Comparison of ENCODE assay signal across 8 cellular contexts in the genomic region with DNA sequence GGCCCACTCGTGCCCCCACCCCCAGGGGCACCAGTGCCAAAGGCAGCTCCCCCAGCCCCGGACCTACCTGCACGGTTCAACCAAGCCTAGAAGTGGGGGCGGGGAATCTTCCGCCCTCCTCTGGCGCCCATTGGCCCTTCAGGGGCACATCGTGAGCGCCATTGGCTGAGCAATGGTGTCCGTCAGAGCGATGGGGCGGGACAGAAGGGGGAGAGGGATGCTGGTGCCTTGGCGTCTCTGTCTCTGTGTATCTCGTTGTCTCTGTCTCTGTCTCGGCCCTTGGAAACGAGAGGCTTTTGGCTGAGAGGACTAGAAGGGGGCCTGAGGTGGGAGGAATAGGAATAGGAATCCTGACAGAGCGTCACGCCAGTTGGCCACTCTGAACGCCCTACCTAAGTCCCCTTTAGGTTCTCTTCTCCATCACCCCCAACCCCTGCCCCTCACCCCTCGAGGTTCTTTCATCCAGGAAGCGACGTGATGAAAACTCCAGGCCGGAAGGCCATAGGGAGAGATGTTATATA. TPM values are rescaled to one million over a fixed set of nuclear protein-coding genes. Genes with fewer than 3 reads are reported as not detected.
A peak's percentile ranks its signal among the peaks of the same experiment; 100 is the strongest.
DNase-seq lines count a peak whose midpoint lies in the region; ATAC-seq lines count a peak whose summit lies in the region.
"Not testable (repeated sequence)": the region's sequence is repeated elsewhere in the genome, so short reads cannot be mapped to it uniquely, and the experiment has no call there.

No MANE protein-coding gene starts in this region.

- not testable (repeated sequence) for H2BK5ac ChIP-seq in mesendoderm (ENCODE audit: low read length)

- not testable (repeated sequence) for H3K27me3 ChIP-seq in endocrine pancreas (ENCODE audit: control insufficient read depth, insufficient read depth, low read length); mesendoderm (ENCODE audit: insufficient read depth, low read length, poor library complexity)

- not testable (repeated sequence) for H3K23ac ChIP-seq in mesendoderm (ENCODE audit: low read length)

- H3K56ac ChIP-seq in mesendoderm (ENCODE audit: low read length): peak overlapping the region; percentile 81

- not testable (repeated sequence) for H3K27ac ChIP-seq in mesendoderm (ENCODE audit: low read depth, low read length)

- H2BK120ac ChIP-seq in mesendoderm (ENCODE audit: low read depth, low read length): not testable (repeated sequence)

- H3K18ac ChIP-seq in mesendoderm (ENCODE audit: low read length): peak overlapping the region; percentile 93

- H3K4ac ChIP-seq in mesendoderm (ENCODE audit: low read depth, low read length): peak overlapping the region; percentile 91

- WGBS in mesendoderm (ENCODE audit: extremely low coverage, insufficient coverage, low lambda C conversion rate): no CpG with 5 or more reads among the region's 22 CpGs

- peak; percentile 42 for DNase-seq in COLO829 (ENCODE audit: low spot score)
- peak; percentile 98 for DNase-seq in HT-29 (ENCODE audit: low spot score)
- peak; percentile 75 for DNase-seq in NK-92 treated with Interleukin-12 subunit alpha and Interleukin-12 subunit beta, amount 100 ng/mL, for 24 hours (lab: John Stamatoyannopoulos, UW)
- peak; percentile 77 to 83 (median 79) for DNase-seq in activated CD8-positive, alpha-beta memory T cell treated with anti-CD3 and anti-CD28 coated beads for 48 hours (ENCODE audit: low read depth in 2 of 3, low spot score in 2 of 3)
- peak; percentile 99 for DNase-seq in mesendoderm
- DNase-seq in stimulated activated CD8-positive, alpha-beta memory T cell treated with anti-CD3 and anti-CD28 coated beads, Interleukin-12 subunit alpha, Interleukin-12 subunit beta, amount 100 ng/mL, for 24 hours (ENCODE audit: extremely low read depth): peak; percentile 81

- H3K9me3 ChIP-seq in endocrine pancreas (ENCODE audit: control insufficient read depth, low read length): not testable (repeated sequence)

- not testable (repeated sequence) for H3K79me2 ChIP-seq in mesendoderm (ENCODE audit: control insufficient read depth, insufficient read depth, low read length)

- not testable (repeated sequence) for H3K79me1 ChIP-seq in mesendoderm (ENCODE audit: low read length)

- not testable (repeated sequence) for H4K5ac ChIP-seq in mesendoderm (ENCODE audit: low read length)

- H4K8ac ChIP-seq in mesendoderm (ENCODE audit: low read depth, low read length): not testable (repeated sequence)

- not testable (repeated sequence) for H3K4me1 ChIP-seq in endocrine pancreas (ENCODE audit: control insufficient read depth, insufficient read depth, low read length); mesendoderm (ENCODE audit: control insufficient read depth, low read depth, low read length)

- H3K36me3 ChIP-seq in endocrine pancreas (ENCODE audit: control insufficient read depth, insufficient read depth, low read length); mesendoderm (ENCODE audit: control insufficient read depth, insufficient read depth, low read length): not testable (repeated sequence)

- peak overlapping the region; percentile 52 for H3K4me2 ChIP-seq in mesendoderm (ENCODE audit: low read length)

- H3K9ac ChIP-seq in endocrine pancreas (ENCODE audit: control insufficient read depth, insufficient read depth, low read length) (peak overlapping the region; percentile 41), mesendoderm (ENCODE audit: low read length) (peak overlapping the region; percentile 69)

- H2BK15ac ChIP-seq in mesendoderm (replicated peaks; ENCODE audit: low read depth): not testable (repeated sequence)

- H2AK5ac ChIP-seq in mesendoderm (ENCODE audit: low read length): not testable (repeated sequence)

- peak overlapping the region; percentile 29 for H3K4me3 ChIP-seq in endocrine pancreas (ENCODE audit: control insufficient read depth, insufficient read depth, low read length)
- H3K4me3 ChIP-seq in mesendoderm (ENCODE audit: low read length): peak overlapping the region; percentile 44

- ATAC-seq in GM21360 (IDR thresholded peaks at IDR 0.05; ENCODE audit: unreplicated experiment): peak; percentile 96

RNA-seq across cellular contexts. Expression of gene KANSL1, which starts 32.1 kb away (rescaled TPM):
- total RNA-seq in HT-29 (2014; rRNA removed; shearing (Covaris generic)): 32.4 and 37.4 TPM in 2 replicates
- polyA plus RNA-seq in mesendoderm (2013, experiment 1 of 2): 34.9 TPM
- polyA plus RNA-seq in mesendoderm (2013, experiment 2 of 2): 34.7 TPM

Comparison
In these comparisons a context has a peak if more than half of its experiments do, and no peak if none do; other contexts are left out.
1. DNase-seq: peak in every context shown above with its lines; median percentile 99 in mesendoderm; 98 in HT-29; 81 in stimulated activated CD8-positive, alpha-beta memory T cell treated with anti-CD3 and anti-CD28 coated beads, Interleukin-12 subunit alpha, Interleukin-12 subunit beta, amount 100 ng/mL, for 24 hours; 79 in activated CD8-positive, alpha-beta memory T cell treated with anti-CD3 and anti-CD28 coated beads for 48 hours; 75 in NK-92 treated with Interleukin-12 subunit alpha and Interleukin-12 subunit beta, amount 100 ng/mL, for 24 hours; 42 in COLO829.